1 cellular context compared by ENCODE assay signal in the genomic region with DNA sequence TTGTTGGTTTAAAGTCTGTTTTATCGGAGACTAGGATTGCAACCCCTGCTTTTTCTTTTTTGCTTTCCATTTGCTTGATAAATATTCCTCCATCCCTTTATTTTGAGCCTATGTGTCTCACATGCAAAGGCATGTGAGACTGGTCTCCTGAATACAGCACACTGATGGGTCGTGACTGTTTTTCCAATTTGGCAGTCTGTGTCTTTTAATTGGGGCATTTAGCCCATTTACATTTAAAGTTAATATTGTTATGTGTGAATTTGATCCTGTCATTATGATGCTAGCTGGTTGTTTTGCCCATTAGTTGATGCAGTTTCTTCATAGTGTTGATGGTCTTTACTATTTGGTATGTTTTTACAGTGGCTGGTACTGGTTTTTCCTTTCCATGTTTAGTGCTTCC.
DNase-seq lines count a peak whose midpoint lies in the region; ATAC-seq, FAIRE-seq and TF ChIP-seq lines count a peak whose summit lies in the region.
"Not testable (repeated sequence)": the region's sequence is repeated elsewhere in the genome, so short reads cannot be mapped to it uniquely, and the experiment has no call there.

No MANE protein-coding gene starts in this region.

- not testable (repeated sequence) for H4K20me1 ChIP-seq in K562 (replicated peaks; ENCODE audit: control insufficient read depth, insufficient read depth, low read length)

- not testable (repeated sequence) for H3K9me3 ChIP-seq in K562 (replicated peaks; ENCODE audit: control insufficient read depth, insufficient read depth, low read depth, low read length)

- not testable (repeated sequence) for H2AFZ ChIP-seq in K562 (ENCODE audit: low read depth, low read length)

- not testable (repeated sequence) for BruUV-seq in K562 (replicated peaks; lab: Mats Ljungman, UMichigan)

- CTCF ChIA-PET in K562 (lab: Yijun Ruan, JAX; ENCODE audit: low intra/inter-chr PET ratio): not testable (repeated sequence)

- not testable (repeated sequence) for DNase-seq in K562 (ENCODE audit: extremely low read depth in 1 of 4, low spot score in 3 of 4)

- POLR2A ChIA-PET in K562 (lab: Yijun Ruan, JAX): interaction anchor here (3.0 kb wide), 1 partner anchor 12 kb away, joined by 10 read pairs; no protein-coding TSS in a partner anchor

- not testable (repeated sequence) for H3K4me2 ChIP-seq in K562 (ENCODE audit: insufficient read depth, low read length)

- not testable (repeated sequence) for H3K9me1 ChIP-seq in K562 (ENCODE audit: control insufficient read depth, insufficient read depth, low read length)

- not testable (repeated sequence) for TF ChIP-seq RAD21 in K562 (CRISPR knock-in tag; conservative IDR thresholded peaks at IDR 0.05 in 1 of 2, IDR thresholded peaks at IDR 0.05 in 1 of 2)

- ATAC-seq in K562: not testable (repeated sequence)

- intact Hi-C loops in K562 (cut with micrococcal nuclease): not testable (repeated sequence)

- in situ Hi-C loops in K562 (cut with MboI): not testable (repeated sequence)

- not testable (repeated sequence) for TF ChIP-seq CTCF in K562 (IDR thresholded peaks at IDR 0.05 in 2 of 3, conservative IDR thresholded peaks at IDR 0.05 in 1 of 3; ENCODE audit: insufficient read depth in 2 of 3, low read depth in 1 of 3, low read length in 3 of 3)

- 96% methylated on average over 2 of the region's 2 CpGs for WGBS in K562 (ENCODE audit: insufficient coverage, low coverage, missing lambda C conversion rate)

- H3K4me1 ChIP-seq in K562 (replicated peaks in 1 of 2; ENCODE audit: control insufficient read depth in 2 of 2, insufficient read depth in 2 of 2, low read length in 2 of 2): peaks cover 10 to 21% of the 10 kb centered on the region in 2 experiments; a peak in 4 of 5 replicates

- not testable (repeated sequence) for H3K4me3 ChIP-seq in K562

- peaks cover 12% of the 10 kb centered on the region; the same call in 1 of the 3 replicates for H3K36me3 ChIP-seq in K562 (ENCODE audit: control insufficient read depth, insufficient read depth, low read length)

- H3K79me2 ChIP-seq in K562 (ENCODE audit: control insufficient read depth, insufficient read depth, low read length): peaks cover 53% of the 10 kb centered on the region

- not testable (repeated sequence) for H3K9ac ChIP-seq in K562 (ENCODE audit: insufficient read depth in 1 of 2, low read depth in 2 of 2, low read length in 2 of 2)

- H3K27me3 ChIP-seq in K562 (ENCODE audit: control insufficient read depth in 2 of 2, insufficient read depth in 2 of 2, low read length in 2 of 2): not testable (repeated sequence)

- not testable (repeated sequence) for H3K27ac ChIP-seq in K562 (ENCODE audit: extremely low read depth, low read depth, low read length)

- not testable (repeated sequence) for TF ChIP-seq POLR2A in K562 (conservative IDR thresholded peaks at IDR 0.05)

- not testable (repeated sequence) for FAIRE-seq in K562 (lab: Jason Lieb, UNC)

- TF ChIP-seq EP300 in K562 (IDR thresholded peaks at IDR 0.05; ENCODE audit: low read length): not testable (repeated sequence)

TF ChIP-seq in K562, 482 proteins besides CTCF, POLR2A, EP300 and RAD21:
- TF ChIP-seq ZNF507 (tag; conservative IDR thresholded peaks at IDR 0.05) (peak; percentile 97), ZNF354B (CRISPR knock-in tag; IDR thresholded peaks at IDR 0.05) (peak; percentile 86), TRIM24 (IDR thresholded peaks at IDR 0.05) (peak in 1 of 2 experiments; percentile 30; a peak in 1 of 4 replicates)
